8 cellular contexts compared by ENCODE assay signal in the genomic region with DNA sequence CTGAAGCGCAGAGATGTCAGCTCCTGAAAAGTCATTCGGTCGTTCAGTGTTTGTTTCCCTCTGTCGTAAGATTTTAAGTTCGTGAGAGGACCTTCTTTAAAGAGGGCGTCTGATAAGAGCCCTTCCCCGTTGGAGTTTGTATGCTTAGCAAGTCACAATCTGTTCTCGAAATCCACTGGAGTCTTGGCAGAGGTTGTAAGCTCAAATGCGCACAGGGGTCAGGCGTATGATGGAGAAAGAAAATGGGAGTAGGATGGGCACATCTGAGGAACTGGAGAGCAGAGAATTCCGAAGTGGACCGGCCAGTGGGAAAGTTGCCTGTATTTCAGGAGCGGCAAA. TPM values are rescaled to one million over a fixed set of nuclear protein-coding genes. Genes with fewer than 3 reads are reported as not detected.
DNase-seq lines count a peak whose midpoint lies in the region; ATAC-seq and TF ChIP-seq lines count a peak whose summit lies in the region.

No MANE protein-coding gene starts in this region.

- peaks cover 3 to 24% (median 12%) of the 10 kb centered on the region in 11 experiments; a peak in 15 of 22 replicates for H3K36me3 ChIP-seq in BLaER1 treated with 17β-estradiol and CSF1 and Interleukin-3, amounts not matched to agents 10 nM and 100 nM
- H3K36me3 ChIP-seq in cardiac muscle cell, result no peaks in the 10 kb centered on the region

- H3K4me2 ChIP-seq in BLaER1 treated with 17β-estradiol and CSF1 and Interleukin-3, amounts not matched to agents 10 nM and 100 nM, result peak overlapping the region; percentile 74 to 97 (median 88)

- peak overlapping the region; percentile 75 to 92 (median 85) for H3K9ac ChIP-seq in BLaER1 treated with 17β-estradiol and CSF1 and Interleukin-3, amounts not matched to agents 10 nM and 100 nM

- POLR2A ChIA-PET in activated CD8-positive, alpha-beta T cell treated with anti-CD3 and anti-CD28 coated beads, Interleukin-2, amount 10 ng/mL, durations not matched to agents 7 days and 5 days (lab: Charles Lee), result interaction anchor here (1.3 kb wide), 1 partner anchor 185 kb away, joined by 4 read pairs; no protein-coding TSS in a partner anchor

- H3K4me3 Mint-ChIP-seq in activated CD8-positive, alpha-beta T cell treated with anti-CD3 and anti-CD28 coated beads, Interleukin-2, amount 10 ng/mL, durations not matched to agents 7 days and 5 days, result peak overlapping the region; percentile 95

- peak overlapping the region; percentile 82 for H3K27ac Mint-ChIP-seq in activated CD8-positive, alpha-beta T cell treated with anti-CD3 and anti-CD28 coated beads, Interleukin-2, amount 10 ng/mL, durations not matched to agents 7 days and 5 days

- H3K4me1 ChIP-seq in BLaER1 treated with 17β-estradiol and CSF1 and Interleukin-3, amounts not matched to agents 10 nM and 100 nM, result peaks cover 7 to 75% (median 16%) of the 10 kb centered on the region in 10 experiments
- H3K4me1 ChIP-seq in cardiac muscle cell (ENCODE audit: low read depth), result no peaks in the 10 kb centered on the region

- no peaks in the 10 kb centered on the region for H3K27me3 ChIP-seq in BLaER1 treated with 17β-estradiol and CSF1 and Interleukin-3, amounts not matched to agents 10 nM and 100 nM
- H3K27me3 ChIP-seq in cardiac muscle cell, result no peaks in the 10 kb centered on the region

- peaks cover 8% of the 10 kb centered on the region for H3K27me3 Mint-ChIP-seq in activated CD8-positive, alpha-beta T cell treated with anti-CD3 and anti-CD28 coated beads, Interleukin-2, amount 10 ng/mL, durations not matched to agents 7 days and 5 days (ENCODE audit: low read depth)

- H3K9me3 Mint-ChIP-seq in activated CD8-positive, alpha-beta T cell treated with anti-CD3 and anti-CD28 coated beads, Interleukin-2, amount 10 ng/mL, durations not matched to agents 7 days and 5 days (ENCODE audit: insufficient read depth), result no peaks in the 10 kb centered on the region

- H4K20me1 ChIP-seq in BLaER1 treated with 17β-estradiol and CSF1 and Interleukin-3, amounts not matched to agents 10 nM and 100 nM, result peaks cover 0 to 48% (median 0%) of the 10 kb centered on the region in 11 experiments; a peak in 2 of 22 replicates

- H3K36me3 Mint-ChIP-seq in activated CD8-positive, alpha-beta T cell treated with anti-CD3 and anti-CD28 coated beads, Interleukin-2, amount 10 ng/mL, durations not matched to agents 7 days and 5 days (ENCODE audit: low read depth), result peaks cover 7% of the 10 kb centered on the region

- peaks cover 19% of the 10 kb centered on the region for H3K4me1 Mint-ChIP-seq in activated CD8-positive, alpha-beta T cell treated with anti-CD3 and anti-CD28 coated beads, Interleukin-2, amount 10 ng/mL, durations not matched to agents 7 days and 5 days (ENCODE audit: low read depth)

- ATAC-seq in GM19351 (IDR thresholded peaks at IDR 0.05; ENCODE audit: unreplicated experiment) (peak; percentile 11), HG03565 (IDR thresholded peaks at IDR 0.05; ENCODE audit: unreplicated experiment) (peak; percentile 3), GM21825 (IDR thresholded peaks at IDR 0.05; ENCODE audit: unreplicated experiment) (no peak)
- peak; percentile 29 for ATAC-seq in activated CD8-positive, alpha-beta T cell treated with anti-CD3 and anti-CD28 coated beads, Interleukin-2, amount 10 ng/mL, durations not matched to agents 7 days and 5 days

- no peak for DNase-seq in activated CD8-positive, alpha-beta T cell treated with anti-CD3 and anti-CD28 coated beads, Interleukin-2, amount 10 ng/mL, durations not matched to agents 7 days and 5 days
- DNase-seq in cardiac muscle cell (ENCODE audit: low read depth in 1 of 2, low spot score in 1 of 2) (peak; percentile 28 to 56), pons (ENCODE audit: low spot score) (peak; percentile 50)
- no peak for DNase-seq in activated CD4-positive, alpha-beta T cell treated with anti-CD3 and anti-CD28 coated beads for 1 hour

- H3K4me3 ChIP-seq in BLaER1 treated with 17β-estradiol and CSF1 and Interleukin-3, amounts not matched to agents 10 nM and 100 nM, result peak overlapping the region; percentile 66 to 95 (median 76)
- peak overlapping the region; percentile 76 for H3K4me3 ChIP-seq in cardiac muscle cell

- H3K9me3 ChIP-seq in BLaER1 treated with 17β-estradiol and CSF1 and Interleukin-3, amounts not matched to agents 10 nM and 100 nM (replicated peaks in 1 of 11), result peaks cover 17 to 30% (median 24%) of the 10 kb centered on the region in 11 experiments
- H3K9me3 ChIP-seq in cardiac muscle cell (ENCODE audit: low read depth), result no peaks in the 10 kb centered on the region

- peak overlapping the region; percentile 73 to 89 (median 84) for H3K27ac ChIP-seq in BLaER1 treated with 17β-estradiol and CSF1 and Interleukin-3, amounts not matched to agents 10 nM and 100 nM
- H3K27ac ChIP-seq in cardiac muscle cell, result peak overlapping the region; percentile 78

- CTCF ChIA-PET in activated CD8-positive, alpha-beta T cell treated with anti-CD3 and anti-CD28 coated beads, Interleukin-2, amount 10 ng/mL, durations not matched to agents 7 days and 5 days (lab: Charles Lee), result interaction anchor here (1.0 to 2.6 kb wide), 4 partner anchors 9 to 41 kb away, joined by 3 to 11 read pairs (median 6); no protein-coding TSS in a partner anchor

- no peak for TF ChIP-seq CTCF in cardiac muscle cell (IDR thresholded peaks at IDR 0.05; ENCODE audit: low read depth, low read length)

RNA-seq across cellular contexts. Expression of gene HSD17B4, which starts 0.7 kb away (rescaled TPM):
- total RNA-seq in activated CD8-positive, alpha-beta T cell treated with anti-CD3 and anti-CD28 coated beads, Interleukin-2, amount 10 ng/mL, durations not matched to agents 7 days and 5 days, result 10 to 100 TPM; 68.9 to 78.9 TPM
- total RNA-seq in cardiac muscle cell, result 165 and 217 TPM in 2 replicates
- polyA plus RNA-seq in cardiac muscle cell, result 154 and 183 TPM in 2 replicates

Comparison
In these comparisons a context has a peak if more than half of its experiments do, and no peak if none do; other contexts are left out.
1. DNase-seq: peak in cardiac muscle cell (2 of 2) and pons (single experiment); none in activated CD8-positive, alpha-beta T cell treated with anti-CD3 and anti-CD28 coated beads, Interleukin-2, amount 10 ng/mL, durations not matched to agents 7 days and 5 days (single experiment) and activated CD4-positive, alpha-beta T cell treated with anti-CD3 and anti-CD28 coated beads for 1 hour (single experiment).